ENCODE assay signal across 29 cellular contexts in genomic region chr14:82422186-82422585, GRCh38.
DNase-seq lines count a peak whose midpoint lies in the region; ATAC-seq, FAIRE-seq and TF ChIP-seq lines count a peak whose summit lies in the region.
"Had no signal": no experiment of that assay in that cellular context is flagged by ENCODE, and none has a peak within 500 bp of the region (broad histone marks: within the 10 kb centered on the region; RNA-seq: fewer than 3 reads in every experiment).

No MANE protein-coding gene starts in this region.

- no peak overlapping the region for H3K4me3 ChIP-seq in H1 (ENCODE audit: extremely low read depth in 1 of 4, insufficient read depth in 2 of 4, low read depth in 3 of 4, low read length in 4 of 4)
- H3K4me3 ChIP-seq: pancreas, skin epidermis, vagina had no signal

- no peaks in the 10 kb centered on the region for H4K20me1 ChIP-seq in H1 (replicated peaks in 1 of 2; ENCODE audit: control insufficient read depth in 1 of 2, insufficient read depth in 2 of 2, low read length in 2 of 2)

- no peak overlapping the region for H4K91ac ChIP-seq in H1 (replicated peaks; ENCODE audit: insufficient read length, low read length)

- no peaks in the 10 kb centered on the region for H3K27me3 ChIP-seq in H1 (replicated peaks in 1 of 4; ENCODE audit: control insufficient read depth in 3 of 4, extremely low read depth in 1 of 4, insufficient read depth in 3 of 4, low read length in 3 of 4)
- H3K27me3 ChIP-seq: pancreas, vagina had no signal

- no peak overlapping the region for H3K4me2 ChIP-seq in H1 (ENCODE audit: insufficient read depth in 1 of 2, low read depth in 2 of 2, low read length in 2 of 2)
- H3K4me2 ChIP-seq: KMS-11 had no signal

- no peak overlapping the region for H2AK5ac ChIP-seq in H1 (ENCODE audit: low read depth, low read length)

- DNase-seq in DMS 273 (lab: John Stamatoyannopoulos, UW; ENCODE audit: unreplicated experiment) (peak; percentile 32), DMS 273 treated with DMSO at 0.1 percent for 48 hours (lab: John Stamatoyannopoulos, UW) (no peak), NCI-H1436 (lab: John Stamatoyannopoulos, UW) (peak; percentile 45), NCI-H345 treated with DMSO at 0.1 percent for 48 hours (lab: John Stamatoyannopoulos, UW; ENCODE audit: unreplicated experiment) (peak; percentile 90), H1 (ENCODE audit: low read depth in 1 of 2, low spot score in 2 of 2) (no peak)
- DNase-seq in effector CD8-positive, alpha-beta T cell (lab: John Stamatoyannopoulos, UW): no peak
- DNase-seq: activated CD4-positive, alpha-beta T cell treated with anti-CD3 and anti-CD28 coated beads for 48 hours; activated gamma-delta T cell treated with Interleukin-2 at 50 U/mL for 16 hours; activated naive CD8-positive, alpha-beta T cell treated with anti-CD3 and anti-CD28 coated beads, Interleukin-2, amount 50 U/mL, for 24 hours; activated T-cell treated with anti-CD3 and anti-CD28 coated beads, Interleukin-2, amount 50 U/mL, for 4 hours; CD4-positive, CD25-positive, alpha-beta regulatory T cell; central memory CD4-positive, alpha-beta T cell; hypothalamus; immature natural killer cell; MV-4-11; NCI-H2227 treated with DMSO at 0.1 percent for 48 hours; nephron progenitor cell; pancreas; retina; SHP77; stimulated activated naive CD8-positive, alpha-beta T cell treated with anti-CD3 and anti-CD28 coated beads, Interleukin-15, amount 100 ng/mL, for 72 hours had no signal

- no peak overlapping the region for H2BK120ac ChIP-seq in H1 (replicated peaks; ENCODE audit: low read depth, low read length)

- no peaks in the 10 kb centered on the region for H3K23me2 ChIP-seq in H1 (ENCODE audit: low read depth, low read length)

- no peak for ATAC-seq in HG03571 (IDR thresholded peaks at IDR 0.05; ENCODE audit: unreplicated experiment)
- no peak for ATAC-seq in GM21576 (IDR thresholded peaks at IDR 0.05; ENCODE audit: unreplicated experiment)
- ATAC-seq: activated naive CD8-positive, alpha-beta T cell treated with anti-CD3 and anti-CD28 coated beads, Interleukin-2, amount 50 U/mL, for 24 hours; activated T-cell treated with anti-CD3 and anti-CD28 coated beads, Interleukin-2, amount 50 U/mL, for 4 hours; pancreas; stimulated activated naive CD8-positive, alpha-beta T cell treated with anti-CD3 and anti-CD28 coated beads, Interleukin-15, amount 100 ng/mL, for 72 hours had no signal

- no peaks in the 10 kb centered on the region; a peak in 1 of 8 replicates for H3K36me3 ChIP-seq in H1 (ENCODE audit: control insufficient read depth in 2 of 4, insufficient read depth in 4 of 4, low read length in 3 of 4)
- H3K36me3 ChIP-seq: pancreas, vagina had no signal

- H2BK15ac ChIP-seq in H1 (ENCODE audit: low read length): no peak overlapping the region

- H3K27ac ChIP-seq in H1 (ENCODE audit: low read depth, low read length): no peak overlapping the region
- H3K27ac ChIP-seq: 22Rv1, KMS-11, pancreas, vagina, VCaP had no signal

- H3K18ac ChIP-seq in H1 (ENCODE audit: extremely low read depth, low read length): no peak overlapping the region

- TF ChIP-seq POLR2A in H1 (IDR thresholded peaks at IDR 0.05; ENCODE audit: control extremely low read depth in 1 of 2, low read depth in 2 of 2, low read length in 2 of 2): no peak

- H3K4me1 ChIP-seq in H1 (replicated peaks in 1 of 4; ENCODE audit: control insufficient read depth in 3 of 4, insufficient read depth in 4 of 4, low read length in 3 of 4): 0 out of 7 replicates have a peak, but pooled peaks cover 0 to 4% (median 0%) of the 10 kb centered on the region in 4 experiments
- H3K4me1 ChIP-seq: pancreas, vagina had no signal

- H4K5ac ChIP-seq in H1 (ENCODE audit: insufficient read length, low read depth, low read length): no peak overlapping the region

- no peak overlapping the region for H3K56ac ChIP-seq in H1 (replicated peaks; ENCODE audit: insufficient read length, low read depth, low read length)

- H4K8ac ChIP-seq in H1 (ENCODE audit: extremely low read depth, insufficient read depth, low read length): no peak overlapping the region

- POLR2A ChIA-PET in H1 (lab: Charles Lee; ENCODE audit: partially characterized antibody): no interaction called here

- no peak for TF ChIP-seq RAD21 in H1 (IDR thresholded peaks at IDR 0.05 in 1 of 2, conservative IDR thresholded peaks at IDR 0.05 in 1 of 2; ENCODE audit: low read depth in 2 of 2, low read length in 2 of 2)

- no peaks in the 10 kb centered on the region for H3K9me3 ChIP-seq in H1 (ENCODE audit: insufficient read depth in 2 of 2, low read depth in 1 of 2, low read length in 1 of 2)
- H3K9me3 ChIP-seq: pancreas, vagina had no signal

- H3K79me2 ChIP-seq in H1 (ENCODE audit: control insufficient read depth in 1 of 2, insufficient read depth in 2 of 2, low read length in 2 of 2): no peaks in the 10 kb centered on the region

- no peak overlapping the region for H2BK20ac ChIP-seq in H1 (ENCODE audit: low read length)

- TF ChIP-seq EP300 in H1 (IDR thresholded peaks at IDR 0.05; ENCODE audit: borderline replicate concordance in 1 of 2, low read depth in 2 of 2, low read length in 2 of 2): no peak

- no peaks in the 10 kb centered on the region for H3K79me1 ChIP-seq in H1 (ENCODE audit: low read depth, low read length)

- TF ChIP-seq CTCF in H1 (IDR thresholded peaks at IDR 0.05; ENCODE audit: control extremely low read depth in 1 of 3, insufficient read depth in 1 of 3, low read depth in 1 of 3, low read length in 3 of 3): no peak

- H2AFZ ChIP-seq in H1 (ENCODE audit: low read length): no peak overlapping the region

- H2BK12ac ChIP-seq in H1 (ENCODE audit: low read depth, low read length): no peak overlapping the region

- H3K23ac ChIP-seq in H1 (ENCODE audit: insufficient read length): no peak overlapping the region

- WGBS in H1 (ENCODE audit: extremely low coverage in 1 of 2, insufficient coverage in 1 of 2, insufficient read length in 1 of 2, insufficient replicate concordance in 2 of 2, low coverage in 1 of 2, low lambda C conversion rate in 2 of 2, missing lambda C conversion rate in 1 of 2), 2 experiments: 92% methylated on average over 1 of the region's 1 CpG; no CpG with 5 or more reads in 1 of the 2 experiments

- no peak for FAIRE-seq in H1 (lab: Jason Lieb, UNC)
- FAIRE-seq: endothelial cell of umbilical vein, pancreas had no signal

- CTCF ChIA-PET in H1 (lab: Charles Lee; ENCODE audit: partially characterized antibody): no interaction called here

- no peak overlapping the region for H3K14ac ChIP-seq in H1 (ENCODE audit: insufficient read length)

- no peak overlapping the region for H3K4ac ChIP-seq in H1 (replicated peaks; ENCODE audit: insufficient read length, low read depth, low read length)

- H3K9ac ChIP-seq in H1 (replicated peaks in 1 of 4; ENCODE audit: extremely low read depth in 1 of 4, low read depth in 3 of 4, low read length in 3 of 4): no peak overlapping the region
- H3K9ac ChIP-seq: KMS-11 had no signal

- H2BK5ac ChIP-seq in H1 (ENCODE audit: low read depth, low read length): no peak overlapping the region

TF ChIP-seq in H1, 55 proteins besides CTCF, POLR2A, EP300 and RAD21:
- TF ChIP-seq, protein P1, sequence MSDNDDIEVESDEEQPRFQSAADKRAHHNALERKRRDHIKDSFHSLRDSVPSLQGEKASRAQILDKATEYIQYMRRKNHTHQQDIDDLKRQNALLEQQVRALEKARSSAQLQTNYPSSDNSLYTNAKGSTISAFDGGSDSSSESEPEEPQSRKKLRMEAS (IDR thresholded peaks at IDR 0.05): no peak
- TF ChIP-seq CEBPB (IDR thresholded peaks at IDR 0.05; ENCODE audit: low read depth, low read length): peak; percentile 67

Comparison
In these comparisons a context has a peak if more than half of its experiments do, and no peak if none do; other contexts are left out.
1. DNase-seq: peak in DMS 273 (single experiment), NCI-H1436 (single experiment) and NCI-H345 treated with DMSO at 0.1 percent for 48 hours (single experiment); none in DMS 273 treated with DMSO at 0.1 percent for 48 hours (single experiment), H1 (0 of 2) and effector CD8-positive, alpha-beta T cell (single experiment).